In the genomic region with DNA sequence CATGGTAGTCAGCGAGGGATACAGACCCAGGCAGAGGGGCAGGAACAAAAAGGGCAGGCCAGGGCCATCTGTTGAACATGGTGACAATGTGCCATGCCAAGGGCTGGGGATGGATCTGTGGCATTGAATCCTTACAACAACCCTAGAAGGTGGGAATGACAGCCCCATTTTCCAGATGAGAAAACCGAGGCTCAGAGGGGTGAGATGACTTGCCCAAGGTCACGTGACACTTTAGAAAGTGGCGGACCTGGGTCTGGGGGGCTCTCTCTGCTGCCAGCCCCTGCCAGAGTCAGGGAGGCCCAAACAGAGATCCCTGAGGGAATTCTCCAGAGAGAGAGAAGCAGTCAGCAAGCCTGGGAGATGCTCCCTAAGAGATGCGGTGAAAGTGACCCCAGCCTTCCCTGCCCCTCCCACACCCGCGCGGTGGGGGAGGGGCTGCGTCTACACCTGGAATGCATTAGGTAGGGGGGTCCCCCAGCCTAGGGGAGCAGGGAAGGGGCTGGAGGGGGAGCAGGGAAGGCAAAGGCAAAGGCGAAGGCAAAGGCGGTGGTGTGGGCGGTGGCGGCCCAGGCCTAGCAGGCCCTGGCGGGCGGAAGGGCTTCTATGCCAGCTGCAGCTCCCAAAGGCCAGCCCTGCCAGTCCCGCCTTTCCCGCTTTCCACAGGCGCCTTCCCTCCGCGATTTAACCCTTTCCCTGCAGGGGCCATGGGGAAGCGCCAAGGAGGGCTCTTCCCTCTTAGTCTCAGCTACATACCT, we compare ENCODE assay signal across 1 cellular context.
TF ChIP-seq lines count a peak whose summit lies in the region.

No MANE protein-coding gene starts in this region.

TF ChIP-seq in endothelial cell of umbilical vein, 7 proteins besides CTCF, POLR2A, EP300 and RAD21 (continued from another document):
- TF ChIP-seq EZH2 (IDR thresholded peaks at IDR 0.05; ENCODE audit: borderline replicate concordance, low read depth, low read length, severe bottlenecking) = no peak
- TF ChIP-seq, protein P1, sequence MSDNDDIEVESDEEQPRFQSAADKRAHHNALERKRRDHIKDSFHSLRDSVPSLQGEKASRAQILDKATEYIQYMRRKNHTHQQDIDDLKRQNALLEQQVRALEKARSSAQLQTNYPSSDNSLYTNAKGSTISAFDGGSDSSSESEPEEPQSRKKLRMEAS (IDR thresholded peaks at IDR 0.05; ENCODE audit: insufficient read depth, insufficient read length) = no peak
- no peak for TF ChIP-seq JUN (IDR thresholded peaks at IDR 0.05; ENCODE audit: borderline replicate concordance, insufficient read depth, insufficient read length, low read depth)
- no peak for TF ChIP-seq GATA2 (IDR thresholded peaks at IDR 0.05; ENCODE audit: insufficient read depth, insufficient read length, low read depth, low read length)
- no peak for TF ChIP-seq MYC (IDR thresholded peaks at IDR 0.05; ENCODE audit: low read depth, low read length)
